ENCODE assay signal across 8 cellular contexts in the genomic region with DNA sequence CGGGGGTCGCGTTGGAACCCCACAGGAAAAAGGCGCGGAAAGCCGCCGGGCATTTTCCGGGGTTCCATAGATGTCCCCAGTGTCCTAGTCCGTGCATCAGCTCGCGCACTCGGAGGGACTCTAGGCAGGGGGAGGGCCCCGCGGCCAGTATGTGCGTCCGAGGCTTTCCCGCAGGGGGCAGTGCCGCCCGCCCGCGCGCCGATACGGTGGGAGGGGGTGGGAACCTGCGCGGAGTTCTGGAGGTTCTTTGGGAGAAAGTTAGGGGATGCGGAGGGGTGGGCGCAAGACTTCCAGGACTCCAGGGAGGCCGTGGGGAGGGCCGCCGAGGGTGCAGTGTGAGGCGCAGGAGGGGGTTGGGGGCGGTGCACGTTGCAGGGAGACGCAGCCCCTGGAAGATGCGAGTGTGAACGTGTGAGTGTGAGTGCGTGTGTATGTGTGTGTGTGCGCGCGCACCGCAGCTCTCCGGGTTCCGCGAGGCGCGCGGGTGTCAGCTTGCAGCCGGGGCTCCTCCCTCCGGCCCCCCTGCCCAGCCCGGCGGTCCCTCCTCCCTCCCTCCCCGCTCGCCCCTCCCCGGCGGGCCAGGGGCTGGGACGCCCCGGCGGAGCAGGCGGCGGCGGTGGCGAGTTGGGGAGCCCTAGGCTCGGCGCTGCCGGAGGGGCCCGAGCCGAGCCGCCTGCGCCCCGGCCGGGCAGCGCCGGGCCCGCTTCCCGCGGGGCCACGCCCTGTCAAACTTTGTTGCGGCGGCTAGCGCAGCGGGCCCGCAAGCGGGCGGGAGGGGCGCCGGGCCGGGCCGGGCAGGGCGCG. TPM values are rescaled to one million over a fixed set of nuclear protein-coding genes. Genes with fewer than 3 reads are reported as not detected.
DNase-seq lines count a peak whose midpoint lies in the region; ATAC-seq and TF ChIP-seq lines count a peak whose summit lies in the region.

A gene with protein sequence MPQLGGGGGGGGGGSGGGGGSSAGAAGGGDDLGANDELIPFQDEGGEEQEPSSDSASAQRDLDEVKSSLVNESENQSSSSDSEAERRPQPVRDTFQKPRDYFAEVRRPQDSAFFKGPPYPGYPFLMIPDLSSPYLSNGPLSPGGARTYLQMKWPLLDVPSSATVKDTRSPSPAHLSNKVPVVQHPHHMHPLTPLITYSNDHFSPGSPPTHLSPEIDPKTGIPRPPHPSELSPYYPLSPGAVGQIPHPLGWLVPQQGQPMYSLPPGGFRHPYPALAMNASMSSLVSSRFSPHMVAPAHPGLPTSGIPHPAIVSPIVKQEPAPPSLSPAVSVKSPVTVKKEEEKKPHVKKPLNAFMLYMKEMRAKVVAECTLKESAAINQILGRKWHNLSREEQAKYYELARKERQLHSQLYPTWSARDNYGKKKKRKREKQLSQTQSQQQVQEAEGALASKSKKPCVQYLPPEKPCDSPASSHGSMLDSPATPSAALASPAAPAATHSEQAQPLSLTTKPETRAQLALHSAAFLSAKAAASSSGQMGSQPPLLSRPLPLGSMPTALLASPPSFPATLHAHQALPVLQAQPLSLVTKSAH (plus strand): TSS at position 559 of the 804 bp plus-strand sequence. CDS start 293 bp downstream, outside the sequence.

- H3K79me2 ChIP-seq in HCT116 (ENCODE audit: insufficient read depth, low read length), result no peaks in the 10 kb centered on the region
- H3K79me2 ChIP-seq in parathyroid adenoma, result peaks cover 3% of the 10 kb centered on the region

- H3K4me2 ChIP-seq in HCT116 (ENCODE audit: low read length) (peak within 1 kb of the TSS; percentile 100), parathyroid adenoma (ENCODE audit: low read length) (peak within 1 kb of the TSS; percentile 95)

- DNase-seq in Caki2 (ENCODE audit: low read depth), result peak; percentile 75
- DNase-seq in HCT116 (ENCODE audit: low read depth, low spot score), result peak; percentile 70
- peak; percentile 82 for DNase-seq in NT2/D1 (ENCODE audit: low read depth, low spot score)
- DNase-seq in ascending aorta (ENCODE audit: low spot score in 2 of 2), result peak; percentile 57 to 91
- peak; percentile 86 for DNase-seq in left ventricle myocardium inferior

- POLR2A ChIA-PET in HCT116 (lab: Charles Lee), result interaction anchor here (0.6 kb wide), 1 partner anchor 212 kb away, joined by 4 read pairs; no protein-coding TSS in a partner anchor

- TF ChIP-seq CTCF in HCT116 (IDR thresholded peaks at IDR 0.05 in 2 of 3, conservative IDR thresholded peaks at IDR 0.05 in 1 of 3; ENCODE audit: borderline replicate concordance in 1 of 3, insufficient read depth in 1 of 3, low read depth in 2 of 3, low read length in 2 of 3), result peak; percentile 58 to 83 (median 81); a peak in 5 of 6 replicates
- peak; percentile 85 to 98 (median 94) for TF ChIP-seq CTCF in ascending aorta (IDR thresholded peaks at IDR 0.05)
- TF ChIP-seq CTCF in left ventricle myocardium inferior (IDR thresholded peaks at IDR 0.05; ENCODE audit: borderline replicate concordance), result peak; percentile 92
- peak; percentile 95 for TF ChIP-seq CTCF in parathyroid adenoma (IDR thresholded peaks at IDR 0.05)

- peaks cover 12 to 22% of the 10 kb centered on the region in 2 experiments; a peak in 3 of 4 replicates for H3K4me1 ChIP-seq in HCT116 (ENCODE audit: control insufficient read depth in 1 of 2, insufficient read depth in 2 of 2, low read length in 2 of 2)
- H3K4me1 ChIP-seq in NT2/D1 (ENCODE audit: insufficient read depth, insufficient read length), result peaks cover 6% of the 10 kb centered on the region
- H3K4me1 ChIP-seq in ascending aorta, result peaks cover 4 to 28% of the 10 kb centered on the region in 2 donors
- peaks cover 62% of the 10 kb centered on the region for H3K4me1 ChIP-seq in left ventricle myocardium inferior
- H3K4me1 ChIP-seq in parathyroid adenoma, result peaks cover 3% of the 10 kb centered on the region

- H3K9ac ChIP-seq in HCT116 (ENCODE audit: low read length) (peak within 1 kb of the TSS; percentile 64), NT2/D1 (ENCODE audit: insufficient read length, low read depth) (peak within 1 kb of the TSS; percentile 94), parathyroid adenoma (peak within 1 kb of the TSS; percentile 17)

- RAD21 ChIA-PET in HCT116 (lab: Charles Lee; ENCODE audit: low non-redundant PET in 1 of 2, low total read pairs in 2 of 2, uncharacterized antibody in 2 of 2, unreplicated experiment in 2 of 2), result interaction anchor here (0.9 to 1.9 kb wide), 4 partner anchors 66 to 152 kb away, joined by 3 to 5 read pairs (median 4); no protein-coding TSS in a partner anchor

- H4K20me1 ChIP-seq in HCT116 (ENCODE audit: insufficient read depth), result no peaks in the 10 kb centered on the region

- H3K9me2 ChIP-seq in HCT116 (ENCODE audit: insufficient read depth), result no peaks in the 10 kb centered on the region

- TF ChIP-seq RAD21 in HCT116 (IDR thresholded peaks at IDR 0.05; ENCODE audit: low read depth), result peak; percentile 75

- in situ Hi-C loops in Caki2 (cut with HindIII; ENCODE audit: low pct_unique_long_range_greater_than_20kb, low sequenced_read_pairs), result no loop called here

- ATAC-seq in HCT116, result peak; percentile 92
- ATAC-seq in GM18858 (IDR thresholded peaks at IDR 0.05; ENCODE audit: unreplicated experiment), result no peak
- ATAC-seq in GM19328 (IDR thresholded peaks at IDR 0.05; ENCODE audit: unreplicated experiment), result no peak

- peak within 1 kb of the TSS; percentile 100 for H2AFZ ChIP-seq in HCT116 (ENCODE audit: low read depth, low read length, poor library complexity, severe bottlenecking)
- H2AFZ ChIP-seq in parathyroid adenoma, result peak within 1 kb of the TSS; percentile 78

- intact Hi-C loops in HCT116 (cut with micrococcal nuclease), result loop anchor here (1.0 to 5.0 kb wide), 3 partner anchors 66 to 166 kb away; no protein-coding TSS in a partner anchor
- intact Hi-C loops in ascending aorta (cut with DNase I), result loop anchor here (1.0 to 5.0 kb wide), 6 partner anchors 66 to 404 kb away; a partner anchor contains a TSS
- intact Hi-C loops in left ventricle myocardium inferior (cut with micrococcal nuclease), result loop anchor here (5.0 kb wide), 1 partner anchor 149 kb away; no protein-coding TSS in a partner anchor

- H3K27me3 ChIP-seq in HCT116 (ENCODE audit: insufficient read depth, low read length), result no peaks in the 10 kb centered on the region
- H3K27me3 ChIP-seq in NT2/D1 (ENCODE audit: insufficient read depth, insufficient read length), result peaks cover 27% of the 10 kb centered on the region
- no peaks in the 10 kb centered on the region for H3K27me3 ChIP-seq in ascending aorta
- no peaks in the 10 kb centered on the region for H3K27me3 ChIP-seq in left ventricle myocardium inferior (ENCODE audit: low read depth)
- H3K27me3 ChIP-seq in parathyroid adenoma (ENCODE audit: control insufficient read depth, insufficient read depth, low read length), result no peaks in the 10 kb centered on the region

- no TSS peak for BruUV-seq in HCT116 (replicated peaks; lab: Mats Ljungman, UMichigan)

- CTCF ChIA-PET in HCT116 (lab: Charles Lee), result interaction anchor here (0.6 to 1.7 kb wide), 10 partner anchors 10 to 167 kb away, joined by 3 to 7 read pairs (median 4); no protein-coding TSS in a partner anchor

- H3K27ac ChIP-seq in HCT116 (ENCODE audit: low read depth, low read length) (peak within 1 kb of the TSS; percentile 42; the same call in 1 of the 2 replicates), ascending aorta (peak within 1 kb of the TSS; percentile 91 to 93), left ventricle myocardium inferior (replicated peaks) (peak within 1 kb of the TSS; percentile 81), parathyroid adenoma (peak within 1 kb of the TSS; percentile 59)

- H3K4me3 ChIP-seq in HCT116 (replicated peaks in 1 of 2; ENCODE audit: low read depth in 1 of 2, low read length in 2 of 2) (peak within 1 kb of the TSS; percentile 63 to 71), NT2/D1 (ENCODE audit: insufficient read length, low read depth) (peak within 1 kb of the TSS; percentile 88), ascending aorta (peak within 1 kb of the TSS; percentile 94 to 98), left ventricle myocardium inferior (peak within 1 kb of the TSS; percentile 80), parathyroid adenoma (ENCODE audit: low read depth, low read length) (peak within 1 kb of the TSS; percentile 71)

- peak; percentile 22 for TF ChIP-seq POLR2A in HCT116 (IDR thresholded peaks at IDR 0.05; ENCODE audit: borderline replicate concordance, extremely low read depth, insufficient read depth, insufficient read length)

- H3K36me3 ChIP-seq in HCT116 (ENCODE audit: control insufficient read depth in 1 of 2, insufficient read depth in 2 of 2, low read length in 2 of 2) (no peaks in the 10 kb centered on the region), NT2/D1 (ENCODE audit: insufficient read depth, insufficient read length, low read length) (peaks cover 7% of the 10 kb centered on the region), ascending aorta (no peaks in the 10 kb centered on the region), left ventricle myocardium inferior (no peaks in the 10 kb centered on the region), parathyroid adenoma (ENCODE audit: control insufficient read depth, insufficient read depth, low read length) (no peaks in the 10 kb centered on the region)

- H3K9me3 ChIP-seq in HCT116 (ENCODE audit: control insufficient read depth in 1 of 2, insufficient read depth in 1 of 2, low read depth in 1 of 2, low read length in 2 of 2) (no peaks in the 10 kb centered on the region), NT2/D1 (ENCODE audit: insufficient read depth, low read length) (no peaks in the 10 kb centered on the region), ascending aorta (no peaks in the 10 kb centered on the region), left ventricle myocardium inferior (replicated peaks) (no peaks in the 10 kb centered on the region), parathyroid adenoma (ENCODE audit: control insufficient read depth, low read length) (no peaks in the 10 kb centered on the region)

TF ChIP-seq in HCT116, 20 proteins besides CTCF, POLR2A, EP300 and RAD21 (continues in another document):
- TF ChIP-seq, protein P1, sequence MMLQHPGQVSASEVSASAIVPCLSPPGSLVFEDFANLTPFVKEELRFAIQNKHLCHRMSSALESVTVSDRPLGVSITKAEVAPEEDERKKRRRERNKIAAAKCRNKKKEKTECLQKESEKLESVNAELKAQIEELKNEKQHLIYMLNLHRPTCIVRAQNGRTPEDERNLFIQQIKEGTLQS (IDR thresholded peaks at IDR 0.05), result no peak
- TF ChIP-seq EZH2 (IDR thresholded peaks at IDR 0.05) (no peak), ZNF274 (IDR thresholded peaks at IDR 0.05; ENCODE audit: low read depth, low read length) (no peak), SP1 (IDR thresholded peaks at IDR 0.05; ENCODE audit: low read depth) (no peak), EZH2phosphoT487 (IDR thresholded peaks at IDR 0.05; ENCODE audit: borderline replicate concordance) (no peak), TCF7L2 (IDR thresholded peaks at IDR 0.05; ENCODE audit: borderline replicate concordance, extremely low read depth, insufficient read depth, insufficient read length) (peak; percentile 49)

RNA-seq across cellular contexts. Expression of the gene that starts here (rescaled TPM):
- 0.07 TPM in 1 of 2 replicates, not detected in the other for total RNA-seq in Caki2 (2014; rRNA removed; shearing (Covaris generic); ENCODE audit: low replicate concordance)
- total RNA-seq in HCT116 (2021; ENCODE audit: unreplicated experiment) (10.3 TPM), ascending aorta (10.3 TPM), left ventricle myocardium inferior (7.0 TPM)
- 12.8 and 14.0 TPM in 2 replicates for polyA plus RNA-seq in HCT116 (2012)

Comparison
In these comparisons a context has a peak if more than half of its experiments do, and no peak if none do; other contexts are left out.
1. Peak in DNase-seq in Caki2; RNA of the gene not detected or under 1 TPM.
2. H3K27ac ChIP-seq: peak in every context shown above with its lines; median percentile 92 in ascending aorta; 81 in left ventricle myocardium inferior; 59 in parathyroid adenoma; 42 in HCT116.
3. H3K9ac ChIP-seq: peak in every context shown above with its lines; median percentile 94 in NT2/D1; 64 in HCT116; 17 in parathyroid adenoma.